8 cellular contexts compared by ENCODE assay signal in genomic region chr6:142187209-142187608, GRCh38. TPM values are rescaled to one million over a fixed set of nuclear protein-coding genes. Genes with fewer than 3 reads are reported as not detected.
DNase-seq lines count a peak whose midpoint lies in the region; ATAC-seq, FAIRE-seq and TF ChIP-seq lines count a peak whose summit lies in the region.

No MANE protein-coding gene starts in this region.

- DNase-seq in NCI-H2081 (lab: John Stamatoyannopoulos, UW) (peak; percentile 36 to 64), NCI-H2081 treated with DMSO at 0.1 percent for 48 hours (lab: John Stamatoyannopoulos, UW) (no peak), OCI-M1 (lab: John Stamatoyannopoulos, UW) (peak; percentile 31), fibroblast of peridontal ligament (ENCODE audit: extremely low read depth) (peak; percentile 13), skeletal muscle cell (ENCODE audit: low read depth) (peak; percentile 60), GM12892 (ENCODE audit: insufficient read length) (no peak), immature natural killer cell (no peak)
- no peak for DNase-seq in stimulated activated naive B cell treated with anti-CD40 and anti-IgM and Interleukin-4, amounts not matched to agents 10 μg/mL and 1 μg/mL and 100 μg/mL, for 72 hours

- no peak for ATAC-seq in stimulated activated naive B cell treated with anti-CD40 and anti-IgM and Interleukin-4, amounts not matched to agents 10 μg/mL and 1 μg/mL and 100 μg/mL, for 72 hours (replicated peaks)

- no peaks in the 10 kb centered on the region for H3K9me3 Mint-ChIP-seq in immature natural killer cell
- H3K9me3 Mint-ChIP-seq in stimulated activated naive B cell treated with anti-CD40 and anti-IgM and Interleukin-4, amounts not matched to agents 10 μg/mL and 1 μg/mL and 100 μg/mL, for 72 hours: no peaks in the 10 kb centered on the region

- no peak for FAIRE-seq in GM12892 (lab: Jason Lieb, UNC)

- no peak overlapping the region for H3K4me3 ChIP-seq in skeletal muscle cell (ENCODE audit: low read depth, low read length)

- no peak overlapping the region for H3K27ac Mint-ChIP-seq in immature natural killer cell
- H3K27ac Mint-ChIP-seq in stimulated activated naive B cell treated with anti-CD40 and anti-IgM and Interleukin-4, amounts not matched to agents 10 μg/mL and 1 μg/mL and 100 μg/mL, for 72 hours: no peak overlapping the region

- peaks cover 0 to 13% (median 9%) of the 10 kb centered on the region in 3 donors for H3K36me3 Mint-ChIP-seq in immature natural killer cell
- peaks cover 10 to 26% of the 10 kb centered on the region in 2 donors for H3K36me3 Mint-ChIP-seq in stimulated activated naive B cell treated with anti-CD40 and anti-IgM and Interleukin-4, amounts not matched to agents 10 μg/mL and 1 μg/mL and 100 μg/mL, for 72 hours

- peaks cover 3 to 24% of the 10 kb centered on the region in 2 donors for H3K4me1 Mint-ChIP-seq in immature natural killer cell
- peaks cover 5 to 6% of the 10 kb centered on the region in 2 donors for H3K4me1 Mint-ChIP-seq in stimulated activated naive B cell treated with anti-CD40 and anti-IgM and Interleukin-4, amounts not matched to agents 10 μg/mL and 1 μg/mL and 100 μg/mL, for 72 hours

- no peaks in the 10 kb centered on the region for H3K27me3 Mint-ChIP-seq in immature natural killer cell (ENCODE audit: low read depth in 3 of 3)
- H3K27me3 Mint-ChIP-seq in stimulated activated naive B cell treated with anti-CD40 and anti-IgM and Interleukin-4, amounts not matched to agents 10 μg/mL and 1 μg/mL and 100 μg/mL, for 72 hours: no peaks in the 10 kb centered on the region

- H3K4me3 Mint-ChIP-seq in immature natural killer cell: no peak overlapping the region
- no peak overlapping the region for H3K4me3 Mint-ChIP-seq in stimulated activated naive B cell treated with anti-CD40 and anti-IgM and Interleukin-4, amounts not matched to agents 10 μg/mL and 1 μg/mL and 100 μg/mL, for 72 hours

- no peak for TF ChIP-seq POLR2A in GM12892 (IDR thresholded peaks at IDR 0.05; ENCODE audit: low read depth, low read length)

RNA-seq across cellular contexts. Expression of gene VTA1, which starts 40.1 kb away (rescaled TPM):
- polyA plus RNA-seq in GM12892 (2012; ENCODE audit: missing spikeins): 54.1 TPM
- 10 to 100 TPM; 38.9 to 83.1 (median 81.2) TPM for polyA plus RNA-seq in immature natural killer cell

RNA-seq across cellular contexts. Expression of gene NMBR, which starts 40.3 kb away (rescaled TPM):
- polyA plus RNA-seq in GM12892 (2012; ENCODE audit: missing spikeins): not detected
- polyA plus RNA-seq in immature natural killer cell: not detected

RNA-seq across cellular contexts. Expression of gene GJE1, which starts 54.5 kb away (rescaled TPM):
- polyA plus RNA-seq in GM12892 (2012; ENCODE audit: missing spikeins): not detected
- not detected for polyA plus RNA-seq in immature natural killer cell

Comparison
In these comparisons a context has a peak if more than half of its experiments do, and no peak if none do; other contexts are left out.
1. DNase-seq: peak in NCI-H2081 (2 of 2), OCI-M1 (single experiment), fibroblast of peridontal ligament (single experiment) and skeletal muscle cell (single experiment); none in NCI-H2081 treated with DMSO at 0.1 percent for 48 hours (single experiment), GM12892 (single experiment), immature natural killer cell (0 of 3) and stimulated activated naive B cell treated with anti-CD40 and anti-IgM and Interleukin-4, amounts not matched to agents 10 μg/mL and 1 μg/mL and 100 μg/mL, for 72 hours (single experiment).